In genomic region chr19:29212614-29213573, GRCh38 we compare ENCODE assay signal across 8 cellular contexts.
DNase-seq lines count a peak whose midpoint lies in the region; ATAC-seq and TF ChIP-seq lines count a peak whose summit lies in the region.

Gene UQCRFS1 (minus strand): TSS chr19:29213151. CDS start chr19:29213118, 33 bp downstream.

- H3K27ac Mint-ChIP-seq in central memory CD8-positive, alpha-beta T cell (ENCODE audit: low read depth), result peak within 1 kb of the TSS; percentile 95

- DNase-seq in AML-193 (lab: John Stamatoyannopoulos, UW) (peak; percentile 87 to 88), NCI-H446 treated with DMSO at 0.1 percent for 48 hours (lab: John Stamatoyannopoulos, UW) (peak; percentile 84), iris pigment epithelial cell (ENCODE audit: low read depth) (peak; percentile 91)
- peak; percentile 84 to 90 for DNase-seq in central memory CD8-positive, alpha-beta T cell (ENCODE audit: low spot score in 2 of 2)
- peak; percentile 94 to 97 for DNase-seq in stimulated activated CD4-positive, alpha-beta T cell treated with anti-CD3 and anti-CD28 coated beads, Interleukin-12 subunit alpha, Interleukin-12 subunit beta, amount 100 ng/mL, for 24 hours (ENCODE audit: low read depth in 2 of 2)

- H3K4me1 Mint-ChIP-seq in central memory CD8-positive, alpha-beta T cell, result peaks cover 38% of the 10 kb centered on the region

- TF ChIP-seq POLR2A in GM19099 (IDR thresholded peaks at IDR 0.05; ENCODE audit: extremely low read depth, insufficient read length, low read depth), result peak; percentile 68

- ATAC-seq in HG03378 (IDR thresholded peaks at IDR 0.05; ENCODE audit: unreplicated experiment), result peak; percentile 84
- peak; percentile 96 for ATAC-seq in activated CD4-positive, CD25-positive, alpha-beta regulatory T cell treated with anti-CD3 and anti-CD28 coated beads, Interleukin-2, amount 50 U/mL, for 24 hours
- ATAC-seq in central memory CD8-positive, alpha-beta T cell (replicated peaks; ENCODE audit: extremely low read depth, poor library complexity, severe bottlenecking), result peak; percentile 91

- peak within 1 kb of the TSS; percentile 90 for H3K4me3 Mint-ChIP-seq in central memory CD8-positive, alpha-beta T cell

- H3K36me3 Mint-ChIP-seq in central memory CD8-positive, alpha-beta T cell (ENCODE audit: insufficient read depth), result peaks cover 20% of the 10 kb centered on the region

- peaks cover 4% of the 10 kb centered on the region for H3K9me3 Mint-ChIP-seq in central memory CD8-positive, alpha-beta T cell

- H3K27me3 Mint-ChIP-seq in central memory CD8-positive, alpha-beta T cell, result peaks cover 21% of the 10 kb centered on the region

Comparison
In these comparisons a context has a peak if more than half of its experiments do, and no peak if none do; other contexts are left out.
1. Peak in every context shown above with its lines: DNase-seq and ATAC-seq.